In the genomic region with DNA sequence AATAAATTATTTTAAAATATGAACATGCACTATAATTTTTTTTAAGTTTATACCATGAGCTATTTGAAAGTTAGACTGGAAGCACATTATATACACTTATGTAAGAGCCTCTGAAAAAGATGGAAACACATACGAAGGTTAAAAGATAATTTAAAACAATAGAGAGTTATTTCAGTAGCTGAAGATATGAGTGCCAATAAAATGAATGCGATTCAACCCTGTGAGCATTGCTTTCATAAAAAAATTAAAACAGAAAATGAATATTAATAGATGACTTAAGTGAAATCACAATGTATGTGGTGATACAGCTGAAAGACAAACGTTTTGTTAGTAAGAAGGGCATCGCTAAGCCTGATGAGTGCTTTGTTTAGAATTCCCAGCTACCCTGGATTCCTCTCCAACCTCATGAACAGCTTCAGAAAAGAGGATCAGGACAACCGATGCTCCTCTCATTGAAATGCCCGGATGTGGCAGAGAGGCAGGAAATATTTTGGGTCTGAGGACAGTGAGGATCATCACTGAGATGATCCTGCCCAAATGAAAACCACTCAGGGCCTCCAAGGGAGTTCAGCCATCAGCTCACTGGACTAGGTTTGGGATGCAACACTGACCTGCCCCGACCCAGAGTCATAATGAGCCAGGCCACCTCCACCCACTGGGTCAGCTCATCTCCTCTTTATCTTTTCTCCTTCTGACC, we compare ENCODE assay signal across 23 cellular contexts.
DNase-seq lines count a peak whose midpoint lies in the region; FAIRE-seq and TF ChIP-seq lines count a peak whose summit lies in the region.
"Had no signal": no experiment of that assay in that cellular context is flagged by ENCODE, and none has a peak within 500 bp of the region (broad histone marks: within the 10 kb centered on the region; RNA-seq: fewer than 3 reads in every experiment).

No MANE protein-coding gene starts in this region.

- no peaks in the 10 kb centered on the region for H3K27me3 ChIP-seq in OCI-LY3 (ENCODE audit: low read depth, low read length)
- H3K27me3 ChIP-seq in bronchial epithelial cell (ENCODE audit: control insufficient read depth, insufficient read depth, low read length), result peaks cover 4% of the 10 kb centered on the region
- no peaks in the 10 kb centered on the region for H3K27me3 ChIP-seq in MM.1S (replicated peaks; ENCODE audit: insufficient read depth, low read length)
- H3K27me3 ChIP-seq: BLaER1 treated with 17β-estradiol and CSF1 and Interleukin-3, amounts not matched to agents 10 nM and 100 nM had no signal

- H3K36me3 ChIP-seq in OCI-LY3 (replicated peaks; ENCODE audit: low read depth, low read length) (no peaks in the 10 kb centered on the region), bronchial epithelial cell (ENCODE audit: control insufficient read depth, insufficient read depth, low read length) (no peaks in the 10 kb centered on the region), MM.1S (replicated peaks; ENCODE audit: insufficient read depth, low read length) (no peaks in the 10 kb centered on the region)
- H3K36me3 ChIP-seq: BLaER1 treated with 17β-estradiol and CSF1 and Interleukin-3, amounts not matched to agents 10 nM and 100 nM had no signal

- H3K27ac ChIP-seq in OCI-LY3 (ENCODE audit: low read length), result no peak overlapping the region
- H3K27ac ChIP-seq in MM.1S (ENCODE audit: low read length), result no peak overlapping the region
- H3K27ac ChIP-seq: BLaER1 treated with 17β-estradiol and CSF1 and Interleukin-3, amounts not matched to agents 10 nM and 100 nM had no signal

- H4K20me1 ChIP-seq in OCI-LY3 (ENCODE audit: insufficient read depth, low read length), result no peaks in the 10 kb centered on the region
- H4K20me1 ChIP-seq in MM.1S (ENCODE audit: insufficient read depth, low read length), result no peaks in the 10 kb centered on the region
- H4K20me1 ChIP-seq: BLaER1 treated with 17β-estradiol and CSF1 and Interleukin-3, amounts not matched to agents 10 nM and 100 nM had no signal

- H3K9ac ChIP-seq in OCI-LY3 (ENCODE audit: low read length) (no peak overlapping the region), MM.1S (ENCODE audit: low read length) (no peak overlapping the region)
- H3K9ac ChIP-seq: BLaER1 treated with 17β-estradiol and CSF1 and Interleukin-3, amounts not matched to agents 10 nM and 100 nM had no signal

- H2AFZ ChIP-seq in OCI-LY3 (ENCODE audit: low read depth, low read length), result no peak overlapping the region
- no peak overlapping the region for H2AFZ ChIP-seq in MM.1S (ENCODE audit: low read length)

- peaks cover 7% of the 10 kb centered on the region; the same call in 1 of the 2 replicates for H3F3A ChIP-seq in MM.1S (ENCODE audit: insufficient read depth, low read length)

- no peak for DNase-seq in GM12864 (ENCODE audit: low read depth)
- DNase-seq in bronchial epithelial cell (ENCODE audit: low read depth), result no peak
- no peak for DNase-seq in SW 1271 (lab: John Stamatoyannopoulos, UW)
- DNase-seq in NCI-H1694 (lab: John Stamatoyannopoulos, UW), result no peak
- DNase-seq in cerebellar cortex (ENCODE audit: low spot score), result no peak
- no peak for DNase-seq in MM.1S
- DNase-seq: Caco-2; CD4-positive, alpha-beta memory T cell; GF-D8; KG1; NCI-H1105; NCI-H146; NCI-H2029 treated with DMSO at 0.1 percent for 48 hours; NCI-H2171; NCI-H345; NCI-H524; NCI-H82; SHP77; T-helper 2 cell had no signal

- H3K4me2 ChIP-seq in OCI-LY3 (ENCODE audit: low read length) (peak overlapping the region; percentile 37; the same call in 1 of the 2 replicates), MM.1S (ENCODE audit: low read depth, low read length) (no peak overlapping the region)

- H3K4me3 ChIP-seq in GM12864 (ENCODE audit: low read depth, low read length) (peak overlapping the region; percentile 30), OCI-LY3 (ENCODE audit: low read length) (no peak overlapping the region), bronchial epithelial cell (ENCODE audit: low read depth, low read length) (no peak overlapping the region), MM.1S (ENCODE audit: low read length) (no peak overlapping the region)
- H3K4me3 ChIP-seq: BLaER1 treated with 17β-estradiol and CSF1 and Interleukin-3, amounts not matched to agents 10 nM and 100 nM had no signal

- TF ChIP-seq CTCF in GM12864 (IDR thresholded peaks at IDR 0.05; ENCODE audit: low read depth, low read length, missing control alignments), result no peak
- no peak for TF ChIP-seq CTCF in OCI-LY3 (IDR thresholded peaks at IDR 0.05; ENCODE audit: low read depth, low read length)
- no peak for TF ChIP-seq CTCF in bronchial epithelial cell (IDR thresholded peaks at IDR 0.05; ENCODE audit: insufficient read depth, low read length, severe bottlenecking)
- TF ChIP-seq CTCF in MM.1S (IDR thresholded peaks at IDR 0.05; ENCODE audit: low read length), result no peak

- H3K9me3 ChIP-seq in OCI-LY3 (ENCODE audit: insufficient read depth, low read length) (no peaks in the 10 kb centered on the region), MM.1S (replicated peaks; ENCODE audit: insufficient read depth, low read length) (no peaks in the 10 kb centered on the region)
- H3K9me3 ChIP-seq: Caco-2 had no signal

- FAIRE-seq in bronchial epithelial cell (lab: Jason Lieb, UNC), result peak; percentile 13
- FAIRE-seq: H54, HepG2 had no signal

- no peaks in the 10 kb centered on the region for H3K79me2 ChIP-seq in OCI-LY3 (ENCODE audit: low read length)
- H3K79me2 ChIP-seq in MM.1S (ENCODE audit: low read length), result no peaks in the 10 kb centered on the region

- peaks cover 42% of the 10 kb centered on the region for H3K4me1 ChIP-seq in OCI-LY3 (ENCODE audit: low read length)
- peaks cover 19% of the 10 kb centered on the region for H3K4me1 ChIP-seq in MM.1S (ENCODE audit: low read length)

- H3K9me2 ChIP-seq in MM.1S (replicated peaks; ENCODE audit: insufficient read depth, low read length), result no peaks in the 10 kb centered on the region
